In genomic region chr2:237968048-237968862, GRCh38 we compare ENCODE assay signal across 8 cellular contexts. TPM values are rescaled to one million over a fixed set of nuclear protein-coding genes. Genes with fewer than 3 reads are reported as not detected.
A peak's percentile ranks its signal among the peaks of the same experiment; 100 is the strongest.
DNase-seq lines count a peak whose midpoint lies in the region; ATAC-seq and TF ChIP-seq lines count a peak whose summit lies in the region.

No MANE protein-coding gene starts in this region.

- no peak for TF ChIP-seq CTCF in SU-DHL-6 (IDR thresholded peaks at IDR 0.05; ENCODE audit: insufficient read depth, low read length, poor library complexity, severe bottlenecking)
- no peak for TF ChIP-seq CTCF in smooth muscle cell (IDR thresholded peaks at IDR 0.05; ENCODE audit: borderline replicate concordance, insufficient read depth, poor library complexity, severe bottlenecking)

- no peaks in the 10 kb centered on the region; the same call in 1 of the 2 replicates for H3K79me2 ChIP-seq in SU-DHL-6 (ENCODE audit: insufficient read depth, low read length)
- peaks cover 60% of the 10 kb centered on the region for H3K79me2 ChIP-seq in smooth muscle cell (ENCODE audit: low read depth)

- H2AFZ ChIP-seq in SU-DHL-6 (ENCODE audit: low read depth, low read length, severe bottlenecking) (no peak overlapping the region), smooth muscle cell (ENCODE audit: low read depth) (no peak overlapping the region)

- peak overlapping the region; percentile 58 for H3K9ac ChIP-seq in SU-DHL-6 (ENCODE audit: low read length)
- H3K9ac ChIP-seq in iPS-20b (ENCODE audit: low read depth, low read length), result peak overlapping the region; percentile 73; the same call in 1 of the 2 replicates
- peak overlapping the region; percentile 81 for H3K9ac ChIP-seq in smooth muscle cell (ENCODE audit: low read depth)

- H4K20me1 ChIP-seq in SU-DHL-6 (ENCODE audit: low read depth, low read length) (no peaks in the 10 kb centered on the region), smooth muscle cell (ENCODE audit: low read depth) (peaks cover 59% of the 10 kb centered on the region)

- H3K4me1 ChIP-seq in iPS-20b (ENCODE audit: insufficient read depth, low read length) (peaks cover 8% of the 10 kb centered on the region; the same call in 1 of the 2 replicates), smooth muscle cell (ENCODE audit: low read depth) (peaks cover 13% of the 10 kb centered on the region)

- H3K27me3 ChIP-seq in SU-DHL-6 (ENCODE audit: low read length) (no peaks in the 10 kb centered on the region), iPS-20b (ENCODE audit: insufficient read depth, low read length) (peaks cover 6% of the 10 kb centered on the region), smooth muscle cell (ENCODE audit: low read depth) (no peaks in the 10 kb centered on the region)

- ATAC-seq in GM18511 (IDR thresholded peaks at IDR 0.05; ENCODE audit: unreplicated experiment), result peak; percentile 52
- peak; percentile 34 for ATAC-seq in HG03280 (IDR thresholded peaks at IDR 0.05; ENCODE audit: unreplicated experiment)
- ATAC-seq in HG03097 (IDR thresholded peaks at IDR 0.05; ENCODE audit: low FRiP score, unreplicated experiment), result no peak

- DNase-seq in A172 (ENCODE audit: low spot score), result peak; percentile 25
- DNase-seq in T47D (ENCODE audit: low read depth in 1 of 2, low spot score in 1 of 2), result peak; percentile 12 to 31
- no peak for DNase-seq in smooth muscle cell (lab: John Stamatoyannopoulos, UW; ENCODE audit: unreplicated experiment)

- no peaks in the 10 kb centered on the region for H3K9me3 ChIP-seq in SU-DHL-6 (ENCODE audit: insufficient read depth, low read length)
- no peaks in the 10 kb centered on the region for H3K9me3 ChIP-seq in iPS-20b (ENCODE audit: insufficient read depth, low read depth, low read length)
- no peaks in the 10 kb centered on the region for H3K9me3 ChIP-seq in smooth muscle cell (replicated peaks; ENCODE audit: low read depth)

- no peak overlapping the region for H3K27ac ChIP-seq in SU-DHL-6 (ENCODE audit: low read depth, low read length)
- no peak overlapping the region for H3K27ac ChIP-seq in iPS-20b (ENCODE audit: low read length)
- H3K27ac ChIP-seq in smooth muscle cell (ENCODE audit: low read depth), result no peak overlapping the region

- H3K36me3 ChIP-seq in SU-DHL-6 (ENCODE audit: low read length) (no peaks in the 10 kb centered on the region), iPS-20b (ENCODE audit: insufficient read depth, low read depth, low read length) (peaks cover 2% of the 10 kb centered on the region; the same call in 1 of the 2 replicates), smooth muscle cell (ENCODE audit: low read depth) (no peaks in the 10 kb centered on the region)

- H3K4me3 ChIP-seq in SU-DHL-6 (ENCODE audit: insufficient read depth, low read length, poor library complexity, severe bottlenecking) (no peak overlapping the region), iPS-20b (ENCODE audit: low read length) (peak overlapping the region; percentile 84), smooth muscle cell (peak overlapping the region; percentile 91)

- H3F3A ChIP-seq in SU-DHL-6 (ENCODE audit: insufficient read depth), result peaks cover 11% of the 10 kb centered on the region; the same call in 1 of the 2 replicates
- no peaks in the 10 kb centered on the region for H3F3A ChIP-seq in smooth muscle cell (ENCODE audit: low read depth)

- 62% methylated on average over 11 of the region's 11 CpGs for WGBS in smooth muscle cell (ENCODE audit: low lambda C conversion rate)

- in situ Hi-C loops in T47D (cut with HindIII; ENCODE audit: low pct_unique_long_range_greater_than_20kb, low sequenced_read_pairs), result no loop called here

- H3K4me2 ChIP-seq in SU-DHL-6 (ENCODE audit: low read depth, low read length, poor library complexity, severe bottlenecking) (peak overlapping the region; percentile 68), smooth muscle cell (peak overlapping the region; percentile 99)

- H3K9me2 ChIP-seq in SU-DHL-6 (replicated peaks; ENCODE audit: insufficient read depth, low read length), result no peaks in the 10 kb centered on the region

RNA-seq across cellular contexts. Expression of gene UBE2F, which starts 1.4 kb away (rescaled TPM):
- 74.5 and 116 TPM in 2 replicates for total RNA-seq in A172 (2014; rRNA removed; shearing (Covaris generic))
- total RNA-seq in smooth muscle cell, result 52.1 and 94.8 TPM in 2 replicates
- 52.5 and 59.1 TPM in 2 replicates for polyA plus RNA-seq in smooth muscle cell
